In the genomic region with DNA sequence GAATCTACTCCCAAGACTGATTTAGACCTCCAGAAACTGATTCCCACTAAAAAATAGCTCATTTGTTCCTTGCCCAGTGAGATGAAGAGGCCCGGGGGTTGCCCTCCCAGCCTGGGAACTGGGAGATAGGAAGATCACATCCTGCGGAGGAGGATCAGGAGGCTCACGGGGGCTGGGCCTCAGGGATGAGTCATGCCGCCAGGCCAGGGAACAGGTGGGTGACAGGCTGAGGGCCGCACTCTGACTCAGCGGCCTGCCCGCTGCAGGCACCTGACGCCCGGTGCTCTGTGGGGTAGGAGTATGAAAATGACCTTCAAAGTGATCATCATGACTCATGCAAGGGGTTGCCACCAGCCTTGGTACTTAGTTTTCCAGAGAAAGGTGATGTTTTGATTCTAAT, we compare ENCODE assay signal across 1 cellular context.
TF ChIP-seq lines count a peak whose summit lies in the region.

No MANE protein-coding gene starts in this region.

TF ChIP-seq in K562, 482 proteins besides CTCF, POLR2A, EP300 and RAD21 (continued from another document and continues in another):
- TF ChIP-seq DEAF1 (CRISPR knock-in tag; IDR thresholded peaks at IDR 0.05): no peak
- peak; percentile 88 for TF ChIP-seq ESRRA (IDR thresholded peaks at IDR 0.05; ENCODE audit: borderline replicate concordance, low read depth)
- TF ChIP-seq C11orf30 (IDR thresholded peaks at IDR 0.05; ENCODE audit: low read depth): peak; percentile 54
- TF ChIP-seq KDM4B (IDR thresholded peaks at IDR 0.05; ENCODE audit: borderline replicate concordance in 2 of 2, low read depth in 1 of 2): no peak
- no peak for TF ChIP-seq RBM15 (IDR thresholded peaks at IDR 0.05; ENCODE audit: insufficient read depth, low read length)
- TF ChIP-seq, protein P1, sequence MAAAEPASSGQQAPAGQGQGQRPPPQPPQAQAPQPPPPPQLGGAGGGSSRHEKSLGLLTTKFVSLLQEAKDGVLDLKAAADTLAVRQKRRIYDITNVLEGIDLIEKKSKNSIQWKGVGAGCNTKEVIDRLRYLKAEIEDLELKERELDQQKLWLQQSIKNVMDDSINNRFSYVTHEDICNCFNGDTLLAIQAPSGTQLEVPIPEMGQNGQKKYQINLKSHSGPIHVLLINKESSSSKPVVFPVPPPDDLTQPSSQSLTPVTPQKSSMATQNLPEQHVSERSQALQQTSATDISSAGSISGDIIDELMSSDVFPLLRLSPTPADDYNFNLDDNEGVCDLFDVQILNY (CRISPR knock-in tag; IDR thresholded peaks at IDR 0.05): no peak
- no peak for TF ChIP-seq MCM2 (IDR thresholded peaks at IDR 0.05; ENCODE audit: low read depth)
- TF ChIP-seq, protein P2, sequence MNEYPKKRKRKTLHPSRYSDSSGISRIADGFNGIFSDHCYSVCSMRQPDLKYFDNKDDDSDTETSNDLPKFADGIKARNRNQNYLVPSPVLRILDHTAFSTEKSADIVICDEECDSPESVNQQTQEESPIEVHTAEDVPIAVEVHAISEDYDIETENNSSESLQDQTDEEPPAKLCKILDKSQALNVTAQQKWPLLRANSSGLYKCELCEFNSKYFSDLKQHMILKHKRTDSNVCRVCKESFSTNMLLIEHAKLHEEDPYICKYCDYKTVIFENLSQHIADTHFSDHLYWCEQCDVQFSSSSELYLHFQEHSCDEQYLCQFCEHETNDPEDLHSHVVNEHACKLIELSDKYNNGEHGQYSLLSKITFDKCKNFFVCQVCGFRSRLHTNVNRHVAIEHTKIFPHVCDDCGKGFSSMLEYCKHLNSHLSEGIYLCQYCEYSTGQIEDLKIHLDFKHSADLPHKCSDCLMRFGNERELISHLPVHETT (CRISPR knock-in tag; conservative IDR thresholded peaks at IDR 0.05 in 1 of 2, IDR thresholded peaks at IDR 0.05 in 1 of 2): no peak
- TF ChIP-seq NFIX (CRISPR knock-in tag; IDR thresholded peaks at IDR 0.05; ENCODE audit: low read depth): no peak
- TF ChIP-seq RBM22 (IDR thresholded peaks at IDR 0.05; ENCODE audit: low read depth, low read length, poor library complexity, severe bottlenecking): no peak
- TF ChIP-seq, protein P3, sequence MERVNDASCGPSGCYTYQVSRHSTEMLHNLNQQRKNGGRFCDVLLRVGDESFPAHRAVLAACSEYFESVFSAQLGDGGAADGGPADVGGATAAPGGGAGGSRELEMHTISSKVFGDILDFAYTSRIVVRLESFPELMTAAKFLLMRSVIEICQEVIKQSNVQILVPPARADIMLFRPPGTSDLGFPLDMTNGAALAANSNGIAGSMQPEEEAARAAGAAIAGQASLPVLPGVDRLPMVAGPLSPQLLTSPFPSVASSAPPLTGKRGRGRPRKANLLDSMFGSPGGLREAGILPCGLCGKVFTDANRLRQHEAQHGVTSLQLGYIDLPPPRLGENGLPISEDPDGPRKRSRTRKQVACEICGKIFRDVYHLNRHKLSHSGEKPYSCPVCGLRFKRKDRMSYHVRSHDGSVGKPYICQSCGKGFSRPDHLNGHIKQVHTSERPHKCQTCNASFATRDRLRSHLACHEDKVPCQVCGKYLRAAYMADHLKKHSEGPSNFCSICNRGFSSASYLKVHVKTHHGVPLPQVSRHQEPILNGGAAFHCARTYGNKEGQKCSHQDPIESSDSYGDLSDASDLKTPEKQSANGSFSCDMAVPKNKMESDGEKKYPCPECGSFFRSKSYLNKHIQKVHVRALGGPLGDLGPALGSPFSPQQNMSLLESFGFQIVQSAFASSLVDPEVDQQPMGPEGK (CRISPR knock-in tag; IDR thresholded peaks at IDR 0.05; ENCODE audit: borderline replicate concordance): no peak
- TF ChIP-seq HCFC1 (IDR thresholded peaks at IDR 0.05; ENCODE audit: low read depth, low read length): no peak
- TF ChIP-seq, protein P4, sequence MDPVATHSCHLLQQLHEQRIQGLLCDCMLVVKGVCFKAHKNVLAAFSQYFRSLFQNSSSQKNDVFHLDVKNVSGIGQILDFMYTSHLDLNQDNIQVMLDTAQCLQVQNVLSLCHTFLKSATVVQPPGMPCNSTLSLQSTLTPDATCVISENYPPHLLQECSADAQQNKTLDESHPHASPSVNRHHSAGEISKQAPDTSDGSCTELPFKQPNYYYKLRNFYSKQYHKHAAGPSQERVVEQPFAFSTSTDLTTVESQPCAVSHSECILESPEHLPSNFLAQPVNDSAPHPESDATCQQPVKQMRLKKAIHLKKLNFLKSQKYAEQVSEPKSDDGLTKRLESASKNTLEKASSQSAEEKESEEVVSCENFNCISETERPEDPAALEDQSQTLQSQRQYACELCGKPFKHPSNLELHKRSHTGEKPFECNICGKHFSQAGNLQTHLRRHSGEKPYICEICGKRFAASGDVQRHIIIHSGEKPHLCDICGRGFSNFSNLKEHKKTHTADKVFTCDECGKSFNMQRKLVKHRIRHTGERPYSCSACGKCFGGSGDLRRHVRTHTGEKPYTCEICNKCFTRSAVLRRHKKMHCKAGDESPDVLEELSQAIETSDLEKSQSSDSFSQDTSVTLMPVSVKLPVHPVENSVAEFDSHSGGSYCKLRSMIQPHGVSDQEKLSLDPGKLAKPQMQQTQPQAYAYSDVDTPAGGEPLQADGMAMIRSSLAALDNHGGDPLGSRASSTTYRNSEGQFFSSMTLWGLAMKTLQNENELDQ (CRISPR knock-in tag; IDR thresholded peaks at IDR 0.05; ENCODE audit: borderline replicate concordance): no peak
- TF ChIP-seq ZNF785 (CRISPR knock-in tag; IDR thresholded peaks at IDR 0.05): no peak
- no peak for TF ChIP-seq GABPB2 (CRISPR knock-in tag; conservative IDR thresholded peaks at IDR 0.05)
- no peak for TF ChIP-seq HOMEZ (CRISPR knock-in tag; IDR thresholded peaks at IDR 0.05)
- TF ChIP-seq CHD1 (IDR thresholded peaks at IDR 0.05; ENCODE audit: low read length): no peak
- TF ChIP-seq, protein P5, sequence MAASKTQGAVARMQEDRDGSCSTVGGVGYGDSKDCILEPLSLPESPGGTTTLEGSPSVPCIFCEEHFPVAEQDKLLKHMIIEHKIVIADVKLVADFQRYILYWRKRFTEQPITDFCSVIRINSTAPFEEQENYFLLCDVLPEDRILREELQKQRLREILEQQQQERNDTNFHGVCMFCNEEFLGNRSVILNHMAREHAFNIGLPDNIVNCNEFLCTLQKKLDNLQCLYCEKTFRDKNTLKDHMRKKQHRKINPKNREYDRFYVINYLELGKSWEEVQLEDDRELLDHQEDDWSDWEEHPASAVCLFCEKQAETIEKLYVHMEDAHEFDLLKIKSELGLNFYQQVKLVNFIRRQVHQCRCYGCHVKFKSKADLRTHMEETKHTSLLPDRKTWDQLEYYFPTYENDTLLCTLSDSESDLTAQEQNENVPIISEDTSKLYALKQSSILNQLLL (CRISPR knock-in tag; IDR thresholded peaks at IDR 0.05; ENCODE audit: borderline replicate concordance): no peak
- no peak for TF ChIP-seq MCM7 (IDR thresholded peaks at IDR 0.05)
- TF ChIP-seq MECOM (CRISPR knock-in tag; IDR thresholded peaks at IDR 0.05): peak; percentile 75; the same call in 1 of the 2 replicates
- TF ChIP-seq, protein P6, sequence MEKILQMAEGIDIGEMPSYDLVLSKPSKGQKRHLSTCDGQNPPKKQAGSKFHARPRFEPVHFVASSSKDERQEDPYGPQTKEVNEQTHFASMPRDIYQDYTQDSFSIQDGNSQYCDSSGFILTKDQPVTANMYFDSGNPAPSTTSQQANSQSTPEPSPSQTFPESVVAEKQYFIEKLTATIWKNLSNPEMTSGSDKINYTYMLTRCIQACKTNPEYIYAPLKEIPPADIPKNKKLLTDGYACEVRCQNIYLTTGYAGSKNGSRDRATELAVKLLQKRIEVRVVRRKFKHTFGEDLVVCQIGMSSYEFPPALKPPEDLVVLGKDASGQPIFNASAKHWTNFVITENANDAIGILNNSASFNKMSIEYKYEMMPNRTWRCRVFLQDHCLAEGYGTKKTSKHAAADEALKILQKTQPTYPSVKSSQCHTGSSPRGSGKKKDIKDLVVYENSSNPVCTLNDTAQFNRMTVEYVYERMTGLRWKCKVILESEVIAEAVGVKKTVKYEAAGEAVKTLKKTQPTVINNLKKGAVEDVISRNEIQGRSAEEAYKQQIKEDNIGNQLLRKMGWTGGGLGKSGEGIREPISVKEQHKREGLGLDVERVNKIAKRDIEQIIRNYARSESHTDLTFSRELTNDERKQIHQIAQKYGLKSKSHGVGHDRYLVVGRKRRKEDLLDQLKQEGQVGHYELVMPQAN (IDR thresholded peaks at IDR 0.05; ENCODE audit: borderline replicate concordance): no peak
- no peak for TF ChIP-seq ZFP30 (CRISPR knock-in tag; IDR thresholded peaks at IDR 0.05; ENCODE audit: borderline replicate concordance)
- TF ChIP-seq, protein P7, sequence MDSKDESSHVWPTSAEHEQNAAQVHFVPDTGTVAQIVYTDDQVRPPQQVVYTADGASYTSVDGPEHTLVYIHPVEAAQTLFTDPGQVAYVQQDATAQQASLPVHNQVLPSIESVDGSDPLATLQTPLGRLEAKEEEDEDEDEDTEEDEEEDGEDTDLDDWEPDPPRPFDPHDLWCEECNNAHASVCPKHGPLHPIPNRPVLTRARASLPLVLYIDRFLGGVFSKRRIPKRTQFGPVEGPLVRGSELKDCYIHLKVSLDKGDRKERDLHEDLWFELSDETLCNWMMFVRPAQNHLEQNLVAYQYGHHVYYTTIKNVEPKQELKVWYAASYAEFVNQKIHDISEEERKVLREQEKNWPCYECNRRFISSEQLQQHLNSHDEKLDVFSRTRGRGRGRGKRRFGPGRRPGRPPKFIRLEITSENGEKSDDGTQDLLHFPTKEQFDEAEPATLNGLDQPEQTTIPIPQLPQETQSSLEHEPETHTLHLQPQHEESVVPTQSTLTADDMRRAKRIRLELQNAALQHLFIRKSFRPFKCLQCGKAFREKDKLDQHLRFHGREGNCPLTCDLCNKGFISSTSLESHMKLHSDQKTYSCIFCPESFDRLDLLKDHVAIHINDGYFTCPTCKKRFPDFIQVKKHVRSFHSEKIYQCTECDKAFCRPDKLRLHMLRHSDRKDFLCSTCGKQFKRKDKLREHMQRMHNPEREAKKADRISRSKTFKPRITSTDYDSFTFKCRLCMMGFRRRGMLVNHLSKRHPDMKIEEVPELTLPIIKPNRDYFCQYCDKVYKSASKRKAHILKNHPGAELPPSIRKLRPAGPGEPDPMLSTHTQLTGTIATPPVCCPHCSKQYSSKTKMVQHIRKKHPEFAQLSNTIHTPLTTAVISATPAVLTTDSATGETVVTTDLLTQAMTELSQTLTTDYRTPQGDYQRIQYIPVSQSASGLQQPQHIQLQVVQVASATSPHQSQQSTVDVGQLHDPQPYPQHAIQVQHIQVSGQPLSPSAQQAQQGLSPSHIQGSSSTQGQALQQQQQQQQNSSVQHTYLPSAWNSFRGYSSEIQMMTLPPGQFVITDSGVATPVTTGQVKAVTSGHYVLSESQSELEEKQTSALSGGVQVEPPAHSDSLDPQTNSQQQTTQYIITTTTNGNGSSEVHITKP (IDR thresholded peaks at IDR 0.05; ENCODE audit: partially characterized antibody): peak; percentile 28
- TF ChIP-seq RCOR1 (IDR thresholded peaks at IDR 0.05; ENCODE audit: borderline replicate concordance in 1 of 2, low read depth in 2 of 2, low read length in 2 of 2): peak in 1 of 2 experiments; percentile 92; a peak in 3 of 4 replicates
- no peak for TF ChIP-seq RREB1 (CRISPR knock-in tag; IDR thresholded peaks at IDR 0.05)
